11 cellular contexts compared by ENCODE assay signal in genomic region chr19:36142046-36142445, GRCh38. TPM values are rescaled to one million over a fixed set of nuclear protein-coding genes. Genes with fewer than 3 reads are reported as not detected.
DNase-seq lines count a peak whose midpoint lies in the region; ATAC-seq and TF ChIP-seq lines count a peak whose summit lies in the region.
"Had no signal": no experiment of that assay in that cellular context is flagged by ENCODE, and none has a peak within 500 bp of the region (broad histone marks: within the 10 kb centered on the region; RNA-seq: fewer than 3 reads in every experiment).

No MANE protein-coding gene starts in this region.

- no peak for ATAC-seq in effector memory CD8-positive, alpha-beta T cell (replicated peaks)
- no peak for ATAC-seq in HG03442 (IDR thresholded peaks at IDR 0.05; ENCODE audit: unreplicated experiment)
- ATAC-seq in HG03432 (IDR thresholded peaks at IDR 0.05; ENCODE audit: unreplicated experiment): no peak
- ATAC-seq: left colon had no signal

- TF ChIP-seq CTCF in CD14-positive monocyte (IDR thresholded peaks at IDR 0.05) (no peak), HFFc6 (IDR thresholded peaks at IDR 0.05) (no peak), neural crest cell (conservative IDR thresholded peaks at IDR 0.05) (no peak)

- H3K27ac Mint-ChIP-seq in CD14-positive monocyte (peak overlapping the region in 4 of 7 donors; percentile 6 to 98 (median 88)), HFFc6 (no peak overlapping the region), neural crest cell (ENCODE audit: unreplicated experiment) (no peak overlapping the region)
- H3K27ac Mint-ChIP-seq in effector memory CD8-positive, alpha-beta T cell: peak overlapping the region; percentile 87 to 91

- no peak for DNase-seq in CD14-positive monocyte (ENCODE audit: low spot score)
- no peak for DNase-seq in HFFc6
- no peak for DNase-seq in effector memory CD8-positive, alpha-beta T cell
- no peak for DNase-seq in neural crest cell (ENCODE audit: low read depth, low spot score)
- DNase-seq in COR-L47 (lab: John Stamatoyannopoulos, UW): no peak
- DNase-seq in activated gamma-delta T cell (lab: John Stamatoyannopoulos, UW): no peak
- DNase-seq: left colon, T1000 had no signal

- intact Hi-C loops in CD14-positive monocyte (cut with micrococcal nuclease): loop anchor here in 1 of 2 donors (10.0 kb wide), 1 partner anchor 397 kb away; the partner anchor contains the start of genes IGFLR1, LIN37, PSENEN and U2AF1L4

- H3K4me3 Mint-ChIP-seq in CD14-positive monocyte (peak overlapping the region in 1 of 2 donors; percentile 16), HFFc6 (peak overlapping the region; percentile 45), neural crest cell (peak overlapping the region; percentile 98)
- peak overlapping the region in 1 of 2 donors; percentile 96 for H3K4me3 Mint-ChIP-seq in effector memory CD8-positive, alpha-beta T cell

- peaks cover 49 to 51% of the 10 kb centered on the region in 2 donors for H3K36me3 Mint-ChIP-seq in CD14-positive monocyte
- H3K36me3 Mint-ChIP-seq in HFFc6 (ENCODE audit: low read depth): peaks cover 44% of the 10 kb centered on the region
- peaks cover 73% of the 10 kb centered on the region for H3K36me3 Mint-ChIP-seq in effector memory CD8-positive, alpha-beta T cell (ENCODE audit: insufficient read depth)
- H3K36me3 Mint-ChIP-seq in neural crest cell (ENCODE audit: low read depth): peaks cover 21% of the 10 kb centered on the region

- peaks cover 18% of the 10 kb centered on the region for H3K4me1 Mint-ChIP-seq in CD14-positive monocyte
- H3K4me1 Mint-ChIP-seq in HFFc6 (ENCODE audit: low read depth): peaks cover 16% of the 10 kb centered on the region
- peaks cover 22 to 23% of the 10 kb centered on the region in 2 donors for H3K4me1 Mint-ChIP-seq in effector memory CD8-positive, alpha-beta T cell (ENCODE audit: low read depth in 2 of 2)
- peaks cover 9% of the 10 kb centered on the region for H3K4me1 Mint-ChIP-seq in neural crest cell

- H3K27me3 Mint-ChIP-seq in CD14-positive monocyte (ENCODE audit: low read depth in 3 of 3): peaks cover 0 to 4% (median 3%) of the 10 kb centered on the region in 3 donors
- H3K27me3 Mint-ChIP-seq in HFFc6 (ENCODE audit: insufficient read depth): peaks cover 9% of the 10 kb centered on the region
- no peaks in the 10 kb centered on the region for H3K27me3 Mint-ChIP-seq in effector memory CD8-positive, alpha-beta T cell
- H3K27me3 Mint-ChIP-seq in neural crest cell (ENCODE audit: low read depth): no peaks in the 10 kb centered on the region

- peaks cover 0 to 4% (median 0%) of the 10 kb centered on the region in 7 donors for H3K9me3 Mint-ChIP-seq in CD14-positive monocyte
- H3K9me3 Mint-ChIP-seq in HFFc6: peaks cover 5% of the 10 kb centered on the region
- no peaks in the 10 kb centered on the region for H3K9me3 Mint-ChIP-seq in effector memory CD8-positive, alpha-beta T cell
- peaks cover 4% of the 10 kb centered on the region for H3K9me3 Mint-ChIP-seq in neural crest cell

RNA-seq across cellular contexts. Expression of gene CAPNS1, which starts 2.2 kb away (rescaled TPM):
- polyA plus RNA-seq in CD14-positive monocyte: 100 to 1,000 TPM; 239 to 282 TPM
- 1,000 to 10,000 TPM; 1,039 to 1,309 (median 1,209) TPM for total RNA-seq in HFFc6 (2021; fragmentation: NEBNext Ultra II Directional; extraction: Animal tissue kit (Norgen Biotek cat#: 25700))
- total RNA-seq in neural crest cell: 321 and 346 TPM in 2 replicates

RNA-seq across cellular contexts. Expression of gene COX7A1, which starts 10.2 kb away (rescaled TPM):
- not detected for polyA plus RNA-seq in CD14-positive monocyte
- 100 to 1,000 TPM in 2 of 6 experiments, 10 to 100 TPM in 4; 59.8 to 139 (median 85.5) TPM for total RNA-seq in HFFc6 (2021; fragmentation: NEBNext Ultra II Directional; extraction: Animal tissue kit (Norgen Biotek cat#: 25700))
- not detected in 2 replicates for total RNA-seq in neural crest cell

RNA-seq across cellular contexts. Expression of gene TBCB, which starts 26.8 kb away (rescaled TPM):
- polyA plus RNA-seq in CD14-positive monocyte: 100 to 1,000 TPM; 178 to 233 TPM
- 100 to 1,000 TPM; 229 to 266 (median 243) TPM for total RNA-seq in HFFc6 (2021; fragmentation: NEBNext Ultra II Directional; extraction: Animal tissue kit (Norgen Biotek cat#: 25700))
- total RNA-seq in neural crest cell: 214 and 219 TPM in 2 replicates

RNA-seq across cellular contexts. Expression of gene POLR2I, which starts 27.4 kb away (rescaled TPM):
- 10 to 100 TPM; 57.9 to 73.9 TPM for polyA plus RNA-seq in CD14-positive monocyte
- 10 to 100 TPM; 64.1 to 75.1 (median 69.2) TPM for total RNA-seq in HFFc6 (2021; fragmentation: NEBNext Ultra II Directional; extraction: Animal tissue kit (Norgen Biotek cat#: 25700))
- 111 and 126 TPM in 2 replicates for total RNA-seq in neural crest cell

RNA-seq across cellular contexts. Expression of gene OVOL3, which starts 31.1 kb away (rescaled TPM):
- not detected for polyA plus RNA-seq in CD14-positive monocyte
- total RNA-seq in HFFc6 (2021; fragmentation: NEBNext Ultra II Directional; extraction: Animal tissue kit (Norgen Biotek cat#: 25700)): not detected
- not detected in 2 replicates for total RNA-seq in neural crest cell
- total RNA-seq: left colon, ureter had no signal

Comparison
In these comparisons a context has a peak if more than half of its experiments do, and no peak if none do; other contexts are left out.
1. H3K27ac Mint-ChIP-seq: peak in CD14-positive monocyte (4 of 7) and effector memory CD8-positive, alpha-beta T cell (2 of 2); none in HFFc6 (single experiment) and neural crest cell (single experiment).
2. RNA of gene COX7A1, which starts 10.2 kb away (total RNA-seq): 59.8 to 139 TPM in HFFc6; not detected in neural crest cell; every median in the first group is over 10 times any median in the second.